Comparison of ENCODE assay signal across 14 cellular contexts in genomic region chr12:49451468-49452259, GRCh38.
DNase-seq lines count a peak whose midpoint lies in the region; ATAC-seq and TF ChIP-seq lines count a peak whose summit lies in the region.
"Had no signal": no experiment of that assay in that cellular context is flagged by ENCODE, and none has a peak within 500 bp of the region (broad histone marks: within the 10 kb centered on the region; RNA-seq: fewer than 3 reads in every experiment).

No MANE protein-coding gene starts in this region.

- H3K27ac Mint-ChIP-seq in WTC11, result no peak overlapping the region
- no peak overlapping the region for H3K27ac Mint-ChIP-seq in CD4-positive, alpha-beta memory T cell

- peaks cover 19% of the 10 kb centered on the region; the same call in 1 of the 2 replicates for H3K9me3 Mint-ChIP-seq in WTC11
- H3K9me3 Mint-ChIP-seq in CD4-positive, alpha-beta memory T cell, result no peaks in the 10 kb centered on the region

- no peak for TF ChIP-seq POLR2A in sigmoid colon (IDR thresholded peaks at IDR 0.05)

- no peaks in the 10 kb centered on the region for H3K27me3 ChIP-seq in CD4-positive, alpha-beta memory T cell (ENCODE audit: insufficient read depth, low read length)
- no peaks in the 10 kb centered on the region for H3K27me3 ChIP-seq in sigmoid colon
- H3K27me3 ChIP-seq: SJSA1 had no signal

- TF ChIP-seq CTCF in WTC11 (IDR thresholded peaks at IDR 0.05) (no peak), sigmoid colon (IDR thresholded peaks at IDR 0.05) (no peak)

- no peaks in the 10 kb centered on the region for H3K4me1 ChIP-seq in CD4-positive, alpha-beta memory T cell (ENCODE audit: insufficient read depth, low read length)
- no peaks in the 10 kb centered on the region for H3K4me1 ChIP-seq in sigmoid colon
- H3K4me1 ChIP-seq: SJSA1 had no signal

- CTCF ChIA-PET in WTC11 (lab: Charles Lee), result interaction anchor here (0.6 kb wide), 1 partner anchor 110 kb away, joined by 3 read pairs; no protein-coding TSS in a partner anchor
- CTCF ChIA-PET in CD4-positive, alpha-beta memory T cell (lab: Charles Lee; ENCODE audit: partially characterized antibody), result no interaction called here

- peaks cover 18% of the 10 kb centered on the region; the same call in 1 of the 2 replicates for H3K36me3 Mint-ChIP-seq in WTC11
- H3K36me3 Mint-ChIP-seq in CD4-positive, alpha-beta memory T cell, result peaks cover 1 to 5% of the 10 kb centered on the region in 2 donors

- H3K36me3 ChIP-seq in CD4-positive, alpha-beta memory T cell (ENCODE audit: insufficient read depth, low read length), result no peaks in the 10 kb centered on the region
- H3K36me3 ChIP-seq in sigmoid colon, result no peaks in the 10 kb centered on the region
- H3K36me3 ChIP-seq: SJSA1 had no signal

- POLR2A ChIA-PET in WTC11 (lab: Charles Lee), result no interaction called here
- POLR2A ChIA-PET in CD4-positive, alpha-beta memory T cell (lab: Charles Lee; ENCODE audit: partially characterized antibody), result no interaction called here

- H3K9me3 ChIP-seq in CD4-positive, alpha-beta memory T cell (ENCODE audit: control insufficient read depth in 1 of 2, low read length in 2 of 2), result no peaks in the 10 kb centered on the region
- no peaks in the 10 kb centered on the region for H3K9me3 ChIP-seq in sigmoid colon
- H3K9me3 ChIP-seq: SJSA1 had no signal

- H3K27me3 Mint-ChIP-seq in WTC11 (ENCODE audit: low read depth), result no peaks in the 10 kb centered on the region
- H3K27me3 Mint-ChIP-seq in CD4-positive, alpha-beta memory T cell, result no peaks in the 10 kb centered on the region
- H3K27me3 Mint-ChIP-seq: brain had no signal

- ATAC-seq in GM18502 (IDR thresholded peaks at IDR 0.05; ENCODE audit: poor library complexity, unreplicated experiment) (peak; percentile 63), GM19035 (IDR thresholded peaks at IDR 0.05; ENCODE audit: unreplicated experiment) (peak; percentile 64), HG02973 (IDR thresholded peaks at IDR 0.05; ENCODE audit: unreplicated experiment) (peak; percentile 87), WTC11 (no peak), Right ventricle myocardium inferior (no peak)

- no peak for TF ChIP-seq EP300 in sigmoid colon (IDR thresholded peaks at IDR 0.05)

- DNase-seq in WTC11 (ENCODE audit: low spot score) (no peak), Right ventricle myocardium inferior (ENCODE audit: missing footprints) (no peak), islet precursor cell (no peak), sigmoid colon (no peak)
- DNase-seq in CD4-positive, alpha-beta memory T cell, result no peak
- DNase-seq: activated CD4-positive, alpha-beta T cell treated with anti-CD3 and anti-CD28 coated beads, Interleukin-2, amount 50 U/mL, for 4 hours; NCI-H526 treated with DMSO at 0.1 percent for 48 hours; stimulated activated CD4-positive, alpha-beta T cell treated with anti-CD3 and anti-CD28 coated beads, Interleukin-12 subunit alpha, Interleukin-12 subunit beta, amount 100 ng/mL, for 4 hours; stimulated activated naive CD4-positive, alpha-beta T cell had no signal

- 85 to 90% methylated on average over 3 of the region's 3 CpGs for WGBS in sigmoid colon, 2 donors

- no peak overlapping the region for H3K4me3 ChIP-seq in CD4-positive, alpha-beta memory T cell (ENCODE audit: low read length in 2 of 2)
- H3K4me3 ChIP-seq in sigmoid colon, result no peak overlapping the region
- H3K4me3 ChIP-seq: SJSA1 had no signal

- no peaks in the 10 kb centered on the region for H3K4me1 Mint-ChIP-seq in WTC11
- H3K4me1 Mint-ChIP-seq in CD4-positive, alpha-beta memory T cell, result peaks cover 0 to 2% (median 0%) of the 10 kb centered on the region in 4 donors
- H3K4me1 Mint-ChIP-seq: brain had no signal

- intact Hi-C loops in Right ventricle myocardium inferior (cut with DNase I) (no loop called here), sigmoid colon (cut with DNase I) (no loop called here)
- intact Hi-C loops in CD4-positive, alpha-beta memory T cell (cut with micrococcal nuclease), result no loop called here

- no peak overlapping the region for H3K4me3 Mint-ChIP-seq in WTC11
- H3K4me3 Mint-ChIP-seq in CD4-positive, alpha-beta memory T cell, result no peak overlapping the region
- H3K4me3 Mint-ChIP-seq: brain had no signal

- no peak overlapping the region for H3K27ac ChIP-seq in CD4-positive, alpha-beta memory T cell (ENCODE audit: low read depth, low read length)
- H3K27ac ChIP-seq in sigmoid colon, result no peak overlapping the region
- H3K27ac ChIP-seq: SJSA1 had no signal

TF ChIP-seq in WTC11, 78 proteins besides CTCF, POLR2A, EP300 and RAD21:
- TF ChIP-seq, protein P1, sequence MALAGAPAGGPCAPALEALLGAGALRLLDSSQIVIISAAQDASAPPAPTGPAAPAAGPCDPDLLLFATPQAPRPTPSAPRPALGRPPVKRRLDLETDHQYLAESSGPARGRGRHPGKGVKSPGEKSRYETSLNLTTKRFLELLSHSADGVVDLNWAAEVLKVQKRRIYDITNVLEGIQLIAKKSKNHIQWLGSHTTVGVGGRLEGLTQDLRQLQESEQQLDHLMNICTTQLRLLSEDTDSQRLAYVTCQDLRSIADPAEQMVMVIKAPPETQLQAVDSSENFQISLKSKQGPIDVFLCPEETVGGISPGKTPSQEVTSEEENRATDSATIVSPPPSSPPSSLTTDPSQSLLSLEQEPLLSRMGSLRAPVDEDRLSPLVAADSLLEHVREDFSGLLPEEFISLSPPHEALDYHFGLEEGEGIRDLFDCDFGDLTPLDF (CRISPR knock-in tag; IDR thresholded peaks at IDR 0.05), result no peak
- TF ChIP-seq ZNF121 (CRISPR knock-in tag; IDR thresholded peaks at IDR 0.05), result peak; percentile 63; the same call in 1 of the 2 replicates
- no peak for TF ChIP-seq MXD4 (CRISPR knock-in tag; IDR thresholded peaks at IDR 0.05; ENCODE audit: borderline replicate concordance)

Comparison
In these comparisons a context has a peak if more than half of its experiments do, and no peak if none do; other contexts are left out.
1. ATAC-seq: peak in GM18502 (single experiment), GM19035 (single experiment) and HG02973 (single experiment); none in WTC11 (single experiment) and Right ventricle myocardium inferior (single experiment).